In genomic region chr10:80461208-80462183, GRCh38 we compare ENCODE assay signal across 10 cellular contexts. TPM values are rescaled to one million over a fixed set of nuclear protein-coding genes. Genes with fewer than 3 reads are reported as not detected.
DNase-seq lines count a peak whose midpoint lies in the region; ATAC-seq, FAIRE-seq and TF ChIP-seq lines count a peak whose summit lies in the region.
"Had no signal": no experiment of that assay in that cellular context is flagged by ENCODE, and none has a peak within 500 bp of the region (broad histone marks: within the 10 kb centered on the region; RNA-seq: fewer than 3 reads in every experiment).

No MANE protein-coding gene starts in this region.

- ATAC-seq in GM12878 (no peak), lower lobe of right lung (peak; percentile 1 to 16), upper lobe of left lung (ENCODE audit: low FRiP score in 2 of 2) (peak in 1 of 2 donors; percentile 3), GM18502 (IDR thresholded peaks at IDR 0.05; ENCODE audit: poor library complexity, unreplicated experiment) (no peak)

- SMC1A ChIA-PET in GM12878 (lab: Charles Lee; ENCODE audit: uncharacterized antibody, unreplicated experiment): interaction anchor here (1.6 to 36.0 kb wide), 5 partner anchors 9 to 78 kb away, joined by 4 to 1038 read pairs (median 87); no protein-coding TSS in a partner anchor

- H3K4me1 Mint-ChIP-seq in activated naive CD4-positive, alpha-beta T cell treated with anti-CD3 and anti-CD28 coated beads, Interleukin-2, amount 50 U/mL, for 24 hours: peaks cover 98% of the 10 kb centered on the region

- H3K79me2 ChIP-seq in GM12878 (ENCODE audit: control insufficient read depth, insufficient read depth, low read length): peaks cover 96% of the 10 kb centered on the region

- no peak for TF ChIP-seq RAD21 in GM12878 (IDR thresholded peaks at IDR 0.05; ENCODE audit: insufficient read depth, low read depth, low read length)

- H3K27ac ChIP-seq in GM12878 (ENCODE audit: control insufficient read depth, insufficient read depth) (peak overlapping the region; percentile 30; the same call in 1 of the 2 replicates), lower lobe of right lung (peak overlapping the region; percentile 81), upper lobe of left lung (peak overlapping the region; percentile 98 to 100 (median 99)), WERI-Rb-1 (no peak overlapping the region)

- H4K20me1 ChIP-seq in GM12878 (ENCODE audit: control insufficient read depth, insufficient read depth): no peaks in the 10 kb centered on the region; the same call in 1 of the 2 replicates

- WGBS in GM12878 (ENCODE audit: insufficient coverage, insufficient replicate concordance, low lambda C conversion rate, missing lambda C conversion rate): 73% methylated on average over 8 of the region's 8 CpGs
- 31 to 48% methylated on average over 8 of the region's 8 CpGs for WGBS in upper lobe of left lung, 2 donors

- no peaks in the 10 kb centered on the region for H3K27me3 Mint-ChIP-seq in activated naive CD4-positive, alpha-beta T cell treated with anti-CD3 and anti-CD28 coated beads, Interleukin-2, amount 50 U/mL, for 24 hours

- TF ChIP-seq CTCF in GM12878 (IDR thresholded peaks at IDR 0.05 in 2 of 3, conservative IDR thresholded peaks at IDR 0.05 in 1 of 3; ENCODE audit: control insufficient read depth in 2 of 3, extremely low read depth in 1 of 3, insufficient read depth in 1 of 3, low read depth in 3 of 3, low read length in 3 of 3): no peak
- TF ChIP-seq CTCF in lower lobe of right lung (IDR thresholded peaks at IDR 0.05): no peak
- TF ChIP-seq CTCF in upper lobe of left lung (IDR thresholded peaks at IDR 0.05): no peak
- no peak for TF ChIP-seq CTCF in WERI-Rb-1 (IDR thresholded peaks at IDR 0.05; ENCODE audit: low read depth, low read length)

- H3K4me3 ChIP-seq in GM12878 (0 out of 2 replicates have a peak overlapping the region, but pooled peaks have one; percentile 20), lower lobe of right lung (peak overlapping the region; percentile 87), upper lobe of left lung (peak overlapping the region in 2 of 4 donors; percentile 34 to 87), WERI-Rb-1 (ENCODE audit: low read depth, low read length) (no peak overlapping the region)

- H3K36me3 ChIP-seq in GM12878 (ENCODE audit: control insufficient read depth in 2 of 2, insufficient read depth in 2 of 2, low read length in 1 of 2) (peaks cover 0 to 2% of the 10 kb centered on the region in 2 experiments; a peak in 1 of 4 replicates), lower lobe of right lung (peaks cover 16% of the 10 kb centered on the region), upper lobe of left lung (peaks cover 0 to 5% (median 0%) of the 10 kb centered on the region in 4 donors), WERI-Rb-1 (peaks cover 13% of the 10 kb centered on the region)

- no TSS peak for BruUV-seq in GM12878 (replicated peaks; lab: Mats Ljungman, UMichigan)

- H3K4me2 ChIP-seq in GM12878 (ENCODE audit: control insufficient read depth, insufficient read depth): peak overlapping the region; percentile 39; the same call in 1 of the 2 replicates

- no peak overlapping the region for H2AFZ ChIP-seq in GM12878 (ENCODE audit: control insufficient read depth, low read depth, low read length)

- RAD21 ChIA-PET in GM12878 (lab: Charles Lee; ENCODE audit: unreplicated experiment): interaction anchor here (1.2 to 21.4 kb wide), 6 partner anchors 10 to 41 kb away, joined by 3 to 412 read pairs (median 42); no protein-coding TSS in a partner anchor

- H3K36me3 Mint-ChIP-seq in activated naive CD4-positive, alpha-beta T cell treated with anti-CD3 and anti-CD28 coated beads, Interleukin-2, amount 50 U/mL, for 24 hours: peaks cover 2% of the 10 kb centered on the region

- intact Hi-C loops in GM12878 (cut with micrococcal nuclease; ENCODE audit: unreplicated experiment): no loop called here
- intact Hi-C loops in lower lobe of right lung (cut with DNase I): no loop called here

- no peak for TF ChIP-seq EP300 in GM12878 (IDR thresholded peaks at IDR 0.05; ENCODE audit: borderline replicate concordance in 1 of 2, control insufficient read depth in 1 of 2, low read depth in 2 of 2, low read length in 2 of 2)
- TF ChIP-seq EP300 in upper lobe of left lung (IDR thresholded peaks at IDR 0.05): no peak

- TF ChIP-seq POLR2A in GM12878 (IDR thresholded peaks at IDR 0.05; ENCODE audit: low read depth, low read length): no peak
- TF ChIP-seq POLR2A in upper lobe of left lung (IDR thresholded peaks at IDR 0.05): no peak

- H3K9me3 ChIP-seq in GM12878 (replicated peaks; ENCODE audit: control insufficient read depth, insufficient read depth, low read length): no peaks in the 10 kb centered on the region
- H3K9me3 ChIP-seq in lower lobe of right lung: no peaks in the 10 kb centered on the region
- no peaks in the 10 kb centered on the region for H3K9me3 ChIP-seq in upper lobe of left lung
- H3K9me3 ChIP-seq in WERI-Rb-1 (ENCODE audit: severe bottlenecking): no peaks in the 10 kb centered on the region

- POLR2A ChIA-PET in GM12878 (lab: Charles Lee): interaction anchor here (0.8 to 9.6 kb wide), 6 partner anchors 9 to 43 kb away, joined by 3 to 190 read pairs (median 26); no protein-coding TSS in a partner anchor

- H3K27ac Mint-ChIP-seq in activated naive CD4-positive, alpha-beta T cell treated with anti-CD3 and anti-CD28 coated beads, Interleukin-2, amount 50 U/mL, for 24 hours: peak overlapping the region; percentile 98

- peak overlapping the region; percentile 97 for H3K4me3 Mint-ChIP-seq in activated naive CD4-positive, alpha-beta T cell treated with anti-CD3 and anti-CD28 coated beads, Interleukin-2, amount 50 U/mL, for 24 hours

- H3K27me3 ChIP-seq in GM12878 (replicated peaks in 1 of 2; ENCODE audit: control insufficient read depth in 2 of 2, insufficient read depth in 2 of 2, low read length in 1 of 2): no peaks in the 10 kb centered on the region
- H3K27me3 ChIP-seq in lower lobe of right lung (ENCODE audit: low read depth): no peaks in the 10 kb centered on the region
- no peaks in the 10 kb centered on the region for H3K27me3 ChIP-seq in upper lobe of left lung
- H3K27me3 ChIP-seq in WERI-Rb-1 (ENCODE audit: insufficient read depth, low read depth, severe bottlenecking): no peaks in the 10 kb centered on the region

- in situ Hi-C loops in GM12878 (cut with MboI): no loop called here

- CTCF ChIA-PET in GM12878 (lab: Yijun Ruan, JAX): interaction anchor here (1.0 to 21.5 kb wide), 10 partner anchors 8 to 137 kb away, joined by 3 to 402 read pairs (median 6); no protein-coding TSS in a partner anchor

- DNase-seq in activated naive CD4-positive, alpha-beta T cell treated with Interleukin-2 at 50 U/mL for 16 hours: no peak
- DNase-seq in GM12878 (ENCODE audit: low read depth, low spot score) (no peak), lower lobe of right lung (no peak), upper lobe of left lung (peak in 1 of 2 donors; percentile 66), H4 (ENCODE audit: low spot score) (no peak), WERI-Rb-1 (no peak)
- DNase-seq: stimulated activated CD4-positive, alpha-beta T cell treated with anti-CD3 and anti-CD28 coated beads, Interleukin-4, amount 100 ng/mL, for 24 hours had no signal

- H3K9me3 Mint-ChIP-seq in activated naive CD4-positive, alpha-beta T cell treated with anti-CD3 and anti-CD28 coated beads, Interleukin-2, amount 50 U/mL, for 24 hours: no peaks in the 10 kb centered on the region

- no peak overlapping the region for H3K9ac ChIP-seq in GM12878 (ENCODE audit: control insufficient read depth, insufficient read depth, low read length)

- H3K4me1 ChIP-seq in GM12878 (ENCODE audit: control insufficient read depth, insufficient read depth, low read length) (peaks cover 91% of the 10 kb centered on the region), lower lobe of right lung (peaks cover 100% of the 10 kb centered on the region), upper lobe of left lung (peaks cover 97 to 100% (median 99%) of the 10 kb centered on the region in 4 donors)

- no peak for FAIRE-seq in GM12878 (lab: Jason Lieb, UNC)
- FAIRE-seq: G401.6 had no signal

RNA-seq across cellular contexts. Expression of gene TSPAN14, which starts 7.4 kb away (rescaled TPM):
- total RNA-seq in GM12878 (2013; cell fraction: nucleolus; rRNA removed): 100 and 110 TPM in 2 replicates
- total RNA-seq in GM12878 (2014; rRNA removed): 12.5 and 13.3 TPM in 2 replicates
- 8.0 and 8.1 TPM in 2 replicates for total RNA-seq in GM12878 (2014; rRNA removed; fragmentation: Illumina TruSeq; extraction: Trizol)
- total RNA-seq in GM12878 (2021): 30.0 and 31.7 TPM in 2 replicates
- polyA plus RNA-seq in GM12878 (2011; ENCODE audit: low read depth): 7.3 TPM
- polyA plus RNA-seq in GM12878 (2011; rRNA removed): 18.8 and 27.8 TPM in 2 replicates
- polyA plus RNA-seq in GM12878 (2011; cell fraction: cytosol; rRNA removed): 31.9 and 34.2 TPM in 2 replicates
- polyA plus RNA-seq in GM12878 (2011; cell fraction: nucleus; rRNA removed): 45.1 and 52.6 TPM in 2 replicates
- polyA plus RNA-seq in GM12878 (2012): 11.9 and 19.2 TPM in 2 replicates
- 8.6 and 16.9 TPM in 2 replicates for polyA plus RNA-seq in GM12878 (2014; fragmentation: Illumina TruSeq; extraction: Trizol)
- polyA plus RNA-seq in GM12878 (2014; fragmentation: Nextera tagmentation; extraction: Ambion mirVana): 1 to 10 TPM; 2.5 to 2.6 TPM
- polyA plus RNA-seq in GM12878 (2014; rRNA removed): 21.1 and 23.3 TPM in 2 replicates
- polyA plus RNA-seq in GM12878 (2016; fragmentation: Nextera tagmentation; extraction: Ambion mirVana): 10 to 100 TPM; 19.0 to 22.0 TPM
- 21.3 and 31.5 TPM in 2 replicates for polyA minus RNA-seq in GM12878 (2011; rRNA and poly(A)+ RNA removed)
- polyA minus RNA-seq in GM12878 (2011; cell fraction: cytosol; rRNA and poly(A)+ RNA removed): 8.9 and 10.2 TPM in 2 replicates
- polyA minus RNA-seq in GM12878 (2011; cell fraction: nucleus; rRNA and poly(A)+ RNA removed): 17.2 and 26.6 TPM in 2 replicates
- total RNA-seq in lower lobe of right lung: 169 TPM
- total RNA-seq in upper lobe of left lung: 100 to 1,000 TPM in 4 of 6 donors, 10 to 100 TPM in 2; 52.1 to 157 (median 111) TPM
- 16.2 and 16.4 TPM in 2 replicates for total RNA-seq in H4 (2014; rRNA removed; shearing (Covaris generic))

RNA-seq across cellular contexts. Expression of gene PRXL2A, which starts 53.1 kb away (rescaled TPM):
- 4.0 and 4.3 TPM in 2 replicates for total RNA-seq in GM12878 (2013; cell fraction: nucleolus; rRNA removed)
- 6.9 and 11.1 TPM in 2 replicates for total RNA-seq in GM12878 (2014; rRNA removed)
- 14.7 and 15.6 TPM in 2 replicates for total RNA-seq in GM12878 (2014; rRNA removed; fragmentation: Illumina TruSeq; extraction: Trizol)
- total RNA-seq in GM12878 (2021): 11.0 and 11.4 TPM in 2 replicates
- polyA plus RNA-seq in GM12878 (2011; ENCODE audit: low read depth): 12.7 TPM
- polyA plus RNA-seq in GM12878 (2011; rRNA removed): 2.8 and 3.4 TPM in 2 replicates
- 1.3 and 1.6 TPM in 2 replicates for polyA plus RNA-seq in GM12878 (2011; cell fraction: cytosol; rRNA removed)
- polyA plus RNA-seq in GM12878 (2011; cell fraction: nucleus; rRNA removed): 0.45 and 0.51 TPM in 2 replicates
- 17.3 and 17.8 TPM in 2 replicates for polyA plus RNA-seq in GM12878 (2012)
- 15.6 and 17.8 TPM in 2 replicates for polyA plus RNA-seq in GM12878 (2014; fragmentation: Illumina TruSeq; extraction: Trizol)
- polyA plus RNA-seq in GM12878 (2014; fragmentation: Nextera tagmentation; extraction: Ambion mirVana): 10 to 100 TPM in 1 of 2 experiments, 1 to 10 TPM in 1; 5.1 to 10.0 TPM
- polyA plus RNA-seq in GM12878 (2014; rRNA removed): 10.0 and 12.6 TPM in 2 replicates
- 10 to 100 TPM; 10.9 to 13.7 TPM for polyA plus RNA-seq in GM12878 (2016; fragmentation: Nextera tagmentation; extraction: Ambion mirVana)
- polyA minus RNA-seq in GM12878 (2011; rRNA and poly(A)+ RNA removed): 0.73 and 1.1 TPM in 2 replicates
- polyA minus RNA-seq in GM12878 (2011; cell fraction: cytosol; rRNA and poly(A)+ RNA removed): not detected in 2 replicates
- 0.24 and 0.38 TPM in 2 replicates for polyA minus RNA-seq in GM12878 (2011; cell fraction: nucleus; rRNA and poly(A)+ RNA removed)
- total RNA-seq in lower lobe of right lung: 33.3 TPM
- total RNA-seq in upper lobe of left lung: 10 to 100 TPM; 19.9 to 46.0 (median 33.2) TPM
- total RNA-seq in H4 (2014; rRNA removed; shearing (Covaris generic)): 14.2 and 18.4 TPM in 2 replicates

Comparison
In these comparisons a context has a peak if more than half of its experiments do, and no peak if none do; other contexts are left out.
1. ATAC-seq: peak in lower lobe of right lung (2 of 2); none in GM12878 (single experiment) and GM18502 (single experiment).